In genomic region chr10:79093658-79094411, GRCh38 we compare ENCODE assay signal across 1 cellular context.
TF ChIP-seq lines count a peak whose summit lies in the region.

No MANE protein-coding gene starts in this region.

TF ChIP-seq in K562, 482 proteins besides CTCF, POLR2A, EP300 and RAD21 (continued from another document and continues in another):
- TF ChIP-seq STAT5B (CRISPR knock-in tag; IDR thresholded peaks at IDR 0.05) (no peak), XRCC3 (IDR thresholded peaks at IDR 0.05) (no peak), ARNT (IDR thresholded peaks at IDR 0.05) (0 out of 4 replicates have a peak, but pooled peaks of 1 of the 2 experiments have one; percentile 71), HNRNPL (IDR thresholded peaks at IDR 0.05; ENCODE audit: low read depth, low read length) (no peak), ZNF655 (CRISPR knock-in tag; IDR thresholded peaks at IDR 0.05) (no peak), EGR1 (conservative IDR thresholded peaks at IDR 0.05) (no peak; the same call in 1 of the 2 replicates), PHF20 (IDR thresholded peaks at IDR 0.05; ENCODE audit: partially characterized antibody) (no peak), FOXO4 (CRISPR knock-in tag; IDR thresholded peaks at IDR 0.05) (no peak), MCM3 (IDR thresholded peaks at IDR 0.05) (no peak), BRF2 (IDR thresholded peaks at IDR 0.05; ENCODE audit: borderline replicate concordance, insufficient read depth, insufficient read length) (no peak), ZBTB12 (CRISPR knock-in tag; IDR thresholded peaks at IDR 0.05) (no peak; the same call in 1 of the 2 replicates), USF2 (CRISPR knock-in tag; IDR thresholded peaks at IDR 0.05) (no peak), E2F6 (IDR thresholded peaks at IDR 0.05; ENCODE audit: borderline replicate concordance in 1 of 2, extremely low read depth in 1 of 2, insufficient read depth in 1 of 2, insufficient read length in 1 of 2, low read depth in 1 of 2, low read length in 1 of 2, poor library complexity in 1 of 2, severe bottlenecking in 1 of 2) (no peak), THRB (CRISPR knock-in tag; conservative IDR thresholded peaks at IDR 0.05) (no peak), POU5F1 (IDR thresholded peaks at IDR 0.05; ENCODE audit: borderline replicate concordance, low read depth, low read length, partially characterized antibody) (no peak), SMAD2 (IDR thresholded peaks at IDR 0.05; ENCODE audit: low read depth, low read length) (no peak), SRF (CRISPR knock-in tag; IDR thresholded peaks at IDR 0.05) (no peak), YBX1 (IDR thresholded peaks at IDR 0.05) (no peak), VEZF1 (CRISPR knock-in tag; IDR thresholded peaks at IDR 0.05) (peak; percentile 64), ZNF140 (CRISPR knock-in tag; IDR thresholded peaks at IDR 0.05) (no peak), L3MBTL2 (IDR thresholded peaks at IDR 0.05) (peak; percentile 24; the same call in 1 of the 2 replicates), ZNF311 (CRISPR knock-in tag; IDR thresholded peaks at IDR 0.05) (peak; percentile 51; the same call in 1 of the 2 replicates), TCF7L2 (IDR thresholded peaks at IDR 0.05; ENCODE audit: low read depth, low read length) (peak; percentile 19; the same call in 1 of the 2 replicates), ZNF324 (CRISPR knock-in tag; IDR thresholded peaks at IDR 0.05) (no peak), ZC3H8 (IDR thresholded peaks at IDR 0.05) (no peak), ZNF444 (CRISPR knock-in tag; IDR thresholded peaks at IDR 0.05) (no peak), ARHGAP35 (IDR thresholded peaks at IDR 0.05; ENCODE audit: partially characterized antibody) (no peak), ZNF707 (CRISPR knock-in tag; conservative IDR thresholded peaks at IDR 0.05) (no peak), TRIM24 (IDR thresholded peaks at IDR 0.05) (peak in 1 of 2 experiments; percentile 31; a peak in 2 of 4 replicates), ETS1 (conservative IDR thresholded peaks at IDR 0.05; ENCODE audit: control insufficient read depth, low read depth, low read length) (no peak), RBM17 (IDR thresholded peaks at IDR 0.05; ENCODE audit: borderline replicate concordance, low read depth, low read length) (no peak), U2AF1 (optimal IDR thresholded peaks at IDR 0.05; ENCODE audit: low read depth, low read length) (no peak), ZNF696 (CRISPR knock-in tag; conservative IDR thresholded peaks at IDR 0.05) (no peak), MCM7 (IDR thresholded peaks at IDR 0.05) (no peak), TAF1 (IDR thresholded peaks at IDR 0.05; ENCODE audit: control insufficient read depth, extremely low read depth, insufficient read depth, low read length, severe bottlenecking) (no peak), ZNF12 (CRISPR knock-in tag; IDR thresholded peaks at IDR 0.05) (no peak), HEY1 (CRISPR knock-in tag; IDR thresholded peaks at IDR 0.05; ENCODE audit: borderline replicate concordance) (no peak), TRIM28 (IDR thresholded peaks at IDR 0.05) (peak; percentile 14; the same call in 1 of the 2 replicates), KLF16 (IDR thresholded peaks at IDR 0.05) (peak; percentile 87), TBL1XR1 (IDR thresholded peaks at IDR 0.05; ENCODE audit: low read length in 2 of 2) (peak in 1 of 2 experiments; percentile 61; a peak in 1 of 4 replicates), MAFG (tag; conservative IDR thresholded peaks at IDR 0.05) (no peak), RHOXF2B (CRISPR knock-in tag; conservative IDR thresholded peaks at IDR 0.05) (no peak), POLR2G (IDR thresholded peaks at IDR 0.05; ENCODE audit: low read depth, low read length) (no peak), SMARCE1 (IDR thresholded peaks at IDR 0.05) (peak; percentile 86), ELK3 (CRISPR knock-in tag; IDR thresholded peaks at IDR 0.05) (no peak; the same call in 1 of the 2 replicates), PURB (CRISPR knock-in tag; IDR thresholded peaks at IDR 0.05; ENCODE audit: low read depth) (no peak), NCOA4 (IDR thresholded peaks at IDR 0.05; ENCODE audit: partially characterized antibody) (no peak), SLC30A9 (CRISPR knock-in tag; IDR thresholded peaks at IDR 0.05) (no peak)
